ENCODE assay signal across 9 cellular contexts in genomic region chr9:109972026-109973005, GRCh38.
DNase-seq lines count a peak whose midpoint lies in the region; ATAC-seq and TF ChIP-seq lines count a peak whose summit lies in the region.
"Had no signal": no experiment of that assay in that cellular context is flagged by ENCODE, and none has a peak within 500 bp of the region (broad histone marks: within the 10 kb centered on the region; RNA-seq: fewer than 3 reads in every experiment).

No MANE protein-coding gene starts in this region.

- no peak overlapping the region for H2BK12ac ChIP-seq in mesenchymal stem cell (ENCODE audit: low read length in 2 of 2)

- POLR2A ChIA-PET in activated naive CD8-positive, alpha-beta T cell treated with anti-CD3 and anti-CD28 coated beads, Interleukin-2, amount 10 ng/mL, durations not matched to agents 7 days and 5 days (lab: Charles Lee), result no interaction called here
- POLR2A ChIA-PET in MCF 10A (lab: Yijun Ruan, JAX), result no interaction called here

- no peak overlapping the region for H3K4ac ChIP-seq in mesenchymal stem cell (ENCODE audit: low read depth in 1 of 2, low read length in 2 of 2)

- H3K14ac ChIP-seq in mesenchymal stem cell (ENCODE audit: low read length in 2 of 2), result no peak overlapping the region

- H3K4me3 Mint-ChIP-seq in CD14-positive monocyte (no peak overlapping the region), MCF 10A (ENCODE audit: unreplicated experiment) (no peak overlapping the region)
- H3K4me3 Mint-ChIP-seq in activated naive CD8-positive, alpha-beta T cell treated with anti-CD3 and anti-CD28 coated beads, Interleukin-2, amount 10 ng/mL, durations not matched to agents 7 days and 5 days, result no peak overlapping the region
- H3K4me3 Mint-ChIP-seq in stimulated activated naive CD8-positive, alpha-beta T cell treated with anti-CD3 and anti-CD28 coated beads, Interleukin-15, Interleukin-2, amounts not matched to agents 100 ng/mL and 50 ng/mL, for 24 hours, result no peak overlapping the region
- H3K4me3 Mint-ChIP-seq: activated naive CD8-positive, alpha-beta T cell had no signal

- peak overlapping the region in 5 of 7 donors; percentile 7 to 77 (median 39) for H3K27ac Mint-ChIP-seq in CD14-positive monocyte
- no peak overlapping the region for H3K27ac Mint-ChIP-seq in activated naive CD8-positive, alpha-beta T cell treated with anti-CD3 and anti-CD28 coated beads, Interleukin-2, amount 10 ng/mL, durations not matched to agents 7 days and 5 days
- peak overlapping the region; percentile 7 for H3K27ac Mint-ChIP-seq in stimulated activated naive CD8-positive, alpha-beta T cell treated with anti-CD3 and anti-CD28 coated beads, Interleukin-15, Interleukin-2, amounts not matched to agents 100 ng/mL and 50 ng/mL, for 24 hours
- H3K27ac Mint-ChIP-seq in MCF 10A (ENCODE audit: low read depth, unreplicated experiment), result no peak overlapping the region
- H3K27ac Mint-ChIP-seq: activated naive CD8-positive, alpha-beta T cell had no signal

- CTCF ChIA-PET in MCF 10A (lab: Yijun Ruan, JAX), result interaction anchor here (0.6 kb wide), 2 partner anchors 170 to 469 kb away, joined by 3 to 4 read pairs; no protein-coding TSS in a partner anchor

- H3K27ac ChIP-seq in mesenchymal stem cell (ENCODE audit: low read length, poor library complexity, severe bottlenecking), result no peak overlapping the region

- DNase-seq in CD14-positive monocyte (ENCODE audit: low spot score) (peak; percentile 70), mesenchymal stem cell (no peak), HuH-7.5 (ENCODE audit: low spot score) (no peak), MCF 10A (ENCODE audit: unreplicated experiment) (no peak)
- DNase-seq in activated naive CD8-positive, alpha-beta T cell treated with anti-CD3 and anti-CD28 coated beads, Interleukin-2, amount 10 ng/mL, durations not matched to agents 7 days and 5 days, result no peak

- no peak overlapping the region for H3K23ac ChIP-seq in mesenchymal stem cell (ENCODE audit: low read length in 2 of 2)

- H3K36me3 ChIP-seq in mesenchymal stem cell (ENCODE audit: control insufficient read depth in 1 of 2, insufficient read depth in 2 of 2, low read depth in 1 of 2, low read length in 2 of 2), result peaks cover 0 to 14% of the 10 kb centered on the region in 2 experiments

- H4K91ac ChIP-seq in mesenchymal stem cell (ENCODE audit: low read length), result no peak overlapping the region

- H3K4me1 Mint-ChIP-seq in CD14-positive monocyte, result peaks cover 64% of the 10 kb centered on the region
- peaks cover 26% of the 10 kb centered on the region for H3K4me1 Mint-ChIP-seq in activated naive CD8-positive, alpha-beta T cell treated with anti-CD3 and anti-CD28 coated beads, Interleukin-2, amount 10 ng/mL, durations not matched to agents 7 days and 5 days
- peaks cover 87% of the 10 kb centered on the region for H3K4me1 Mint-ChIP-seq in stimulated activated naive CD8-positive, alpha-beta T cell treated with anti-CD3 and anti-CD28 coated beads, Interleukin-15, Interleukin-2, amounts not matched to agents 100 ng/mL and 50 ng/mL, for 24 hours (ENCODE audit: low read depth)
- peaks cover 5% of the 10 kb centered on the region for H3K4me1 Mint-ChIP-seq in MCF 10A (ENCODE audit: insufficient read depth, unreplicated experiment)

- peaks cover 0 to 1% of the 10 kb centered on the region in 2 donors for H3K36me3 Mint-ChIP-seq in CD14-positive monocyte
- H3K36me3 Mint-ChIP-seq in activated naive CD8-positive, alpha-beta T cell treated with anti-CD3 and anti-CD28 coated beads, Interleukin-2, amount 10 ng/mL, durations not matched to agents 7 days and 5 days, result no peaks in the 10 kb centered on the region
- no peaks in the 10 kb centered on the region for H3K36me3 Mint-ChIP-seq in stimulated activated naive CD8-positive, alpha-beta T cell treated with anti-CD3 and anti-CD28 coated beads, Interleukin-15, Interleukin-2, amounts not matched to agents 100 ng/mL and 50 ng/mL, for 24 hours (ENCODE audit: low read depth)
- no peaks in the 10 kb centered on the region for H3K36me3 Mint-ChIP-seq in MCF 10A (ENCODE audit: insufficient read depth, unreplicated experiment)
- H3K36me3 Mint-ChIP-seq: activated naive CD8-positive, alpha-beta T cell had no signal

- no peak overlapping the region for H2BK5ac ChIP-seq in mesenchymal stem cell (ENCODE audit: low read depth, low read length, poor library complexity, severe bottlenecking)

- no peak overlapping the region for H2AFZ ChIP-seq in mesenchymal stem cell (ENCODE audit: low read depth, low read length)

- WGBS in mesenchymal stem cell, result 86% methylated on average over 6 of the region's 6 CpGs

- no peaks in the 10 kb centered on the region for H3K27me3 ChIP-seq in mesenchymal stem cell (ENCODE audit: control insufficient read depth in 1 of 2, insufficient read depth in 1 of 2, low read length in 2 of 2)

- H3K9me3 Mint-ChIP-seq in CD14-positive monocyte (no peaks in the 10 kb centered on the region), MCF 10A (ENCODE audit: unreplicated experiment) (no peaks in the 10 kb centered on the region)
- H3K9me3 Mint-ChIP-seq in activated naive CD8-positive, alpha-beta T cell treated with anti-CD3 and anti-CD28 coated beads, Interleukin-2, amount 10 ng/mL, durations not matched to agents 7 days and 5 days, result no peaks in the 10 kb centered on the region
- peaks cover 3% of the 10 kb centered on the region for H3K9me3 Mint-ChIP-seq in stimulated activated naive CD8-positive, alpha-beta T cell treated with anti-CD3 and anti-CD28 coated beads, Interleukin-15, Interleukin-2, amounts not matched to agents 100 ng/mL and 50 ng/mL, for 24 hours

- H3K9ac ChIP-seq in mesenchymal stem cell (ENCODE audit: low read length), result no peak overlapping the region

- no TSS peak for BruUV-seq in MCF 10A (replicated peaks; lab: Mats Ljungman, UMichigan)

- H2BK120ac ChIP-seq in mesenchymal stem cell (ENCODE audit: low read depth, low read length), result no peak overlapping the region

- intact Hi-C loops in CD14-positive monocyte (cut with micrococcal nuclease) (loop anchor here in 1 of 2 donors (5.0 kb wide), 2 partner anchors 80 to 175 kb away; no protein-coding TSS in a partner anchor), MCF 10A (cut with micrococcal nuclease) (no loop called here)

- no peaks in the 10 kb centered on the region for H3K9me3 ChIP-seq in mesenchymal stem cell (ENCODE audit: control insufficient read depth, low read length)

- peaks cover 3% of the 10 kb centered on the region for H3K79me1 ChIP-seq in mesenchymal stem cell (replicated peaks; ENCODE audit: low read length, poor library complexity, severe bottlenecking)

- ATAC-seq in GM19328 (IDR thresholded peaks at IDR 0.05; ENCODE audit: unreplicated experiment) (peak; percentile 40), HG03159 (IDR thresholded peaks at IDR 0.05; ENCODE audit: unreplicated experiment) (peak; percentile 55)
- peak; percentile 44 for ATAC-seq in activated naive CD8-positive, alpha-beta T cell treated with anti-CD3 and anti-CD28 coated beads, Interleukin-2, amount 10 ng/mL, durations not matched to agents 7 days and 5 days (ENCODE audit: low read depth)

- H3K4me2 ChIP-seq in mesenchymal stem cell (ENCODE audit: low read length, poor library complexity, severe bottlenecking), result no peak overlapping the region

- no peak overlapping the region for H4K8ac ChIP-seq in mesenchymal stem cell (ENCODE audit: low read length)

- H2BK15ac ChIP-seq in mesenchymal stem cell (ENCODE audit: low read depth, poor library complexity, severe bottlenecking), result no peak overlapping the region

- H3K18ac ChIP-seq in mesenchymal stem cell (ENCODE audit: low read depth in 1 of 2, low read length in 2 of 2), result no peak overlapping the region

- H3K4me3 ChIP-seq in mesenchymal stem cell (ENCODE audit: insufficient read depth in 1 of 2, low read depth in 1 of 2, low read length in 2 of 2), result no peak overlapping the region

- H3K27me3 Mint-ChIP-seq in CD14-positive monocyte (ENCODE audit: low read depth in 3 of 3) (peaks cover 0 to 5% (median 0%) of the 10 kb centered on the region in 3 donors), MCF 10A (ENCODE audit: insufficient read depth, unreplicated experiment) (no peaks in the 10 kb centered on the region)
- H3K27me3 Mint-ChIP-seq in activated naive CD8-positive, alpha-beta T cell treated with anti-CD3 and anti-CD28 coated beads, Interleukin-2, amount 10 ng/mL, durations not matched to agents 7 days and 5 days, result peaks cover 3% of the 10 kb centered on the region
- no peaks in the 10 kb centered on the region for H3K27me3 Mint-ChIP-seq in stimulated activated naive CD8-positive, alpha-beta T cell treated with anti-CD3 and anti-CD28 coated beads, Interleukin-15, Interleukin-2, amounts not matched to agents 100 ng/mL and 50 ng/mL, for 24 hours
- H3K27me3 Mint-ChIP-seq: activated naive CD8-positive, alpha-beta T cell had no signal

- H3K4me1 ChIP-seq in mesenchymal stem cell (ENCODE audit: control insufficient read depth, insufficient read depth, low read depth, low read length), result no peaks in the 10 kb centered on the region

- TF ChIP-seq CTCF in CD14-positive monocyte (IDR thresholded peaks at IDR 0.05) (peak; percentile 32), MCF 10A (IDR thresholded peaks at IDR 0.05; ENCODE audit: unreplicated experiment) (no peak)

- H2AK5ac ChIP-seq in mesenchymal stem cell (ENCODE audit: low read length, severe bottlenecking), result no peak overlapping the region

Comparison
In these comparisons a context has a peak if more than half of its experiments do, and no peak if none do; other contexts are left out.
1. H3K27ac Mint-ChIP-seq: peak in CD14-positive monocyte (5 of 7) and stimulated activated naive CD8-positive, alpha-beta T cell treated with anti-CD3 and anti-CD28 coated beads, Interleukin-15, Interleukin-2, amounts not matched to agents 100 ng/mL and 50 ng/mL, for 24 hours (single experiment); none in activated naive CD8-positive, alpha-beta T cell treated with anti-CD3 and anti-CD28 coated beads, Interleukin-2, amount 10 ng/mL, durations not matched to agents 7 days and 5 days (single experiment) and MCF 10A (single experiment).
2. Peak in every context shown above with its lines, with median percentiles within 50 percentile points of each other: ATAC-seq.